41 cellular contexts compared by ENCODE assay signal in the genomic region with DNA sequence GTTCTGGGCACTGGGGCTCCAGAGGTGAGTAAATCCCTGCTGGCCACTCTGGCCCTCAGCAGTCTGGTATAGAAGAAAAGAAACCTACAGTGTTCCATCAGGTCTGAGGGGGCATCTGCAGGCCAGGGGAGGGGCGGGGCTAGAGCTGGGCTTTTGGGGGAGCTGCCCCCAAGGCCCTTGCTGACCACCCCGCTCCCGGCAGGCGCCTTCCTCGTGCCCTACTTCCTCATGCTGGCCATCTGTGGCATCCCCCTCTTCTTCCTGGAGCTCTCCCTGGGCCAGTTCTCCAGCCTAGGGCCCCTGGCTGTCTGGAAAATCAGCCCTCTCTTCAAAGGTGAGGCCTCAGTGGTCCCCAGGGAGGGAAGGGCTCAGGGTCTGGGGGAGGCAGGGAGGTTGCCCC. TPM values are rescaled to one million over a fixed set of nuclear protein-coding genes. Genes with fewer than 3 reads are reported as not detected.
"Had no signal": no experiment of that assay in that cellular context is flagged by ENCODE, and none has a peak within 500 bp of the region (broad histone marks: within the 10 kb centered on the region; RNA-seq: fewer than 3 reads in every experiment).

No MANE protein-coding gene starts in this region.

- DNase-seq: activated effector memory CD4-positive, alpha-beta T cell treated with anti-CD3 and anti-CD28 coated beads, Interleukin-2, amount 50 U/mL, for 16 hours; activated effector memory CD4-positive, alpha-beta T cell treated with Interleukin-2 at 50 U/mL for 16 hours; activated gamma-delta T cell; activated gamma-delta T cell treated with Interleukin-2 at 50 U/mL for 16 hours; activated naive CD4-positive, alpha-beta T cell; activated naive CD4-positive, alpha-beta T cell treated with anti-CD3 and anti-CD28 coated beads for 36 hours; activated naive CD4-positive, alpha-beta T cell treated with anti-CD3 and anti-CD28 coated beads, Interleukin-2, amount 10 ng/mL, durations not matched to agents 7 days and 5 days; activated naive CD4-positive, alpha-beta T cell treated with anti-CD3 and anti-CD28 coated beads, Interleukin-2, amount 50 U/mL, for 16 hours; activated naive CD4-positive, alpha-beta T cell treated with Interleukin-2 at 50 U/mL for 16 hours; activated naive CD8-positive, alpha-beta T cell treated with anti-CD3 and anti-CD28 coated beads for 36 hours; activated naive CD8-positive, alpha-beta T cell treated with anti-CD3 and anti-CD28 coated beads, Interleukin-2, amount 10 ng/mL, durations not matched to agents 7 days and 5 days; activated naive CD8-positive, alpha-beta T cell treated with anti-CD3 and anti-CD28 coated beads, Interleukin-2, amount 50 U/mL, for 24 hours; activated T-cell treated with anti-CD3 and anti-CD28 coated beads for 4 hours; activated T-cell treated with anti-CD3 and anti-CD28 coated beads, Interleukin-2, amount 50 U/mL, for 1 hour; activated T-cell treated with anti-CD3 and anti-CD28 coated beads, Interleukin-2, amount 50 U/mL, for 24 hours; activated T-cell treated with anti-CD3 and anti-CD28 coated beads, Interleukin-2, amount 50 U/mL, for 4 hours; activated T-cell treated with anti-CD3 and anti-CD28 coated beads, Interleukin-2, amount 50 U/mL, for 48 hours; activated T-cell treated with anti-CD3 and anti-CD28 coated beads, Interleukin-2, amount 50 U/mL, for 72 hours; adrenal gland; amniotic stem cell; brain microvascular endothelial cell; caudate nucleus; central memory CD4-positive, alpha-beta T cell; cerebellar nuclear complex had no signal

- H3K9me3 ChIP-seq: adrenal gland, ascending aorta, body of pancreas, breast epithelium had no signal

- H3K4me3 Mint-ChIP-seq: activated naive CD4-positive, alpha-beta T cell treated with anti-CD3 and anti-CD28 coated beads for 36 hours; activated naive CD4-positive, alpha-beta T cell treated with anti-CD3 and anti-CD28 coated beads, Interleukin-2, amount 10 ng/mL, durations not matched to agents 7 days and 5 days; activated naive CD4-positive, alpha-beta T cell treated with anti-CD3 and anti-CD28 coated beads, Interleukin-2, amount 50 U/mL, for 24 hours; activated naive CD8-positive, alpha-beta T cell; activated naive CD8-positive, alpha-beta T cell treated with anti-CD3 and anti-CD28 coated beads for 36 hours; activated naive CD8-positive, alpha-beta T cell treated with anti-CD3 and anti-CD28 coated beads, Interleukin-2, amount 10 ng/mL, durations not matched to agents 7 days and 5 days; activated naive CD8-positive, alpha-beta T cell treated with anti-CD3 and anti-CD28 coated beads, Interleukin-2, amount 50 U/mL, for 24 hours; activated T-cell treated with anti-CD3 and anti-CD28 coated beads, Interleukin-2, amount 50 U/mL, for 24 hours; activated T-cell treated with anti-CD3 and anti-CD28 coated beads, Interleukin-2, amount 50 U/mL, for 4 hours; activated T-cell treated with anti-CD3 and anti-CD28 coated beads, Interleukin-2, amount 50 U/mL, for 72 hours; activated T-helper 1 cell treated with anti-CD3 and anti-CD28 coated beads, Interleukin-12 subunit alpha, Interleukin-12 subunit beta, Interleukin-2, Interleukin-4 antibody, amounts not matched to agents 30 ng/mL and 10 ng/mL and 1 ng/mL, durations not matched to agents 14 hours and 24 hours and 36 hours; brain; central memory CD8-positive, alpha-beta T cell had no signal

- H3K36me3 Mint-ChIP-seq: activated naive CD4-positive, alpha-beta T cell treated with anti-CD3 and anti-CD28 coated beads, Interleukin-2, amount 10 ng/mL, durations not matched to agents 7 days and 5 days; activated naive CD4-positive, alpha-beta T cell treated with anti-CD3 and anti-CD28 coated beads, Interleukin-2, amount 50 U/mL, for 24 hours; activated naive CD4-positive, alpha-beta T cell treated with anti-CD3 and anti-CD28 coated beads, Interleukin-2, amount 50 U/mL, for 72 hours; activated naive CD8-positive, alpha-beta T cell; activated naive CD8-positive, alpha-beta T cell treated with anti-CD3 and anti-CD28 coated beads for 36 hours; activated naive CD8-positive, alpha-beta T cell treated with anti-CD3 and anti-CD28 coated beads, Interleukin-2, amount 10 ng/mL, durations not matched to agents 7 days and 5 days; brain had no signal

- H3K27ac ChIP-seq: adrenal gland, ascending aorta, body of pancreas, brain microvascular endothelial cell, breast epithelium, cardiac muscle cell had no signal

- H3K4me1 Mint-ChIP-seq: activated naive CD4-positive, alpha-beta T cell treated with anti-CD3 and anti-CD28 coated beads, Interleukin-2, amount 10 ng/mL, durations not matched to agents 7 days and 5 days; activated naive CD4-positive, alpha-beta T cell treated with anti-CD3 and anti-CD28 coated beads, Interleukin-2, amount 50 U/mL, for 24 hours; activated naive CD8-positive, alpha-beta T cell treated with anti-CD3 and anti-CD28 coated beads for 36 hours; activated naive CD8-positive, alpha-beta T cell treated with anti-CD3 and anti-CD28 coated beads, Interleukin-2, amount 10 ng/mL, durations not matched to agents 7 days and 5 days; activated naive CD8-positive, alpha-beta T cell treated with anti-CD3 and anti-CD28 coated beads, Interleukin-2, amount 50 U/mL, for 24 hours; central memory CD8-positive, alpha-beta T cell had no signal

- H3K9me3 Mint-ChIP-seq: activated naive CD4-positive, alpha-beta T cell treated with anti-CD3 and anti-CD28 coated beads for 36 hours; activated naive CD4-positive, alpha-beta T cell treated with anti-CD3 and anti-CD28 coated beads, Interleukin-2, amount 10 ng/mL, durations not matched to agents 7 days and 5 days; activated naive CD4-positive, alpha-beta T cell treated with anti-CD3 and anti-CD28 coated beads, Interleukin-2, amount 50 U/mL, for 24 hours; activated naive CD4-positive, alpha-beta T cell treated with anti-CD3 and anti-CD28 coated beads, Interleukin-2, amount 50 U/mL, for 72 hours; activated naive CD8-positive, alpha-beta T cell treated with anti-CD3 and anti-CD28 coated beads for 36 hours; activated naive CD8-positive, alpha-beta T cell treated with anti-CD3 and anti-CD28 coated beads, Interleukin-2, amount 10 ng/mL, durations not matched to agents 7 days and 5 days; activated naive CD8-positive, alpha-beta T cell treated with anti-CD3 and anti-CD28 coated beads, Interleukin-2, amount 50 U/mL, for 24 hours; activated T-cell treated with anti-CD3 and anti-CD28 coated beads, Interleukin-2, amount 50 U/mL, for 24 hours; activated T-cell treated with anti-CD3 and anti-CD28 coated beads, Interleukin-2, amount 50 U/mL, for 4 hours; activated T-cell treated with anti-CD3 and anti-CD28 coated beads, Interleukin-2, amount 50 U/mL, for 72 hours; activated T-helper 1 cell treated with anti-CD3 and anti-CD28 coated beads, Interleukin-12 subunit alpha, Interleukin-12 subunit beta, Interleukin-2, Interleukin-4 antibody, amounts not matched to agents 30 ng/mL and 10 ng/mL and 1 ng/mL, durations not matched to agents 14 hours and 24 hours and 36 hours; activated T-helper 2 cell treated with anti-CD3 and anti-CD28 coated beads, Interferon-gamma antibody, Interleukin-2, Interleukin-4, amounts not matched to agents 10 μg/mL and 5 μg/mL and 100 μg/mL, durations not matched to agents 14 hours and 24 hours and 36 hours; central memory CD8-positive, alpha-beta T cell had no signal

- H3K4me1 ChIP-seq: adrenal gland, ascending aorta, breast epithelium had no signal

- H3K27ac Mint-ChIP-seq: activated naive CD4-positive, alpha-beta T cell treated with anti-CD3 and anti-CD28 coated beads for 36 hours; activated naive CD4-positive, alpha-beta T cell treated with anti-CD3 and anti-CD28 coated beads, Interleukin-2, amount 10 ng/mL, durations not matched to agents 7 days and 5 days; activated naive CD4-positive, alpha-beta T cell treated with anti-CD3 and anti-CD28 coated beads, Interleukin-2, amount 50 U/mL, for 24 hours; activated naive CD4-positive, alpha-beta T cell treated with anti-CD3 and anti-CD28 coated beads, Interleukin-2, amount 50 U/mL, for 72 hours; activated naive CD8-positive, alpha-beta T cell; activated naive CD8-positive, alpha-beta T cell treated with anti-CD3 and anti-CD28 coated beads for 36 hours; activated naive CD8-positive, alpha-beta T cell treated with anti-CD3 and anti-CD28 coated beads, Interleukin-2, amount 50 U/mL, for 24 hours; activated T-cell treated with anti-CD3 and anti-CD28 coated beads, Interleukin-2, amount 50 U/mL, for 24 hours; activated T-cell treated with anti-CD3 and anti-CD28 coated beads, Interleukin-2, amount 50 U/mL, for 72 hours; activated T-helper 1 cell treated with anti-CD3 and anti-CD28 coated beads, Interleukin-12 subunit alpha, Interleukin-12 subunit beta, Interleukin-2, Interleukin-4 antibody, amounts not matched to agents 30 ng/mL and 10 ng/mL and 1 ng/mL, durations not matched to agents 14 hours and 24 hours and 36 hours; activated T-helper 2 cell treated with anti-CD3 and anti-CD28 coated beads, Interferon-gamma antibody, Interleukin-2, Interleukin-4, amounts not matched to agents 10 μg/mL and 5 μg/mL and 100 μg/mL, durations not matched to agents 14 hours and 24 hours and 36 hours had no signal

- H3K4me3 ChIP-seq: adrenal gland, ascending aorta, body of pancreas, breast epithelium, cardiac muscle cell had no signal

- H3K36me3 ChIP-seq: adrenal gland, ascending aorta, brain microvascular endothelial cell, breast epithelium, cardiac muscle cell had no signal

- H3K27me3 ChIP-seq: adrenal gland, ascending aorta, body of pancreas, breast epithelium had no signal

- ATAC-seq: activated naive CD4-positive, alpha-beta T cell treated with anti-CD3 and anti-CD28 coated beads, Interleukin-2, amount 50 U/mL, for 72 hours; activated naive CD8-positive, alpha-beta T cell treated with anti-CD3 and anti-CD28 coated beads, Interleukin-2, amount 50 U/mL, for 24 hours; activated T-cell treated with anti-CD3 and anti-CD28 coated beads, Interleukin-2, amount 50 U/mL, for 4 hours; activated T-cell treated with anti-CD3 and anti-CD28 coated beads, Interleukin-2, amount 50 U/mL, for 72 hours; body of pancreas had no signal

RNA-seq across cellular contexts. Expression of a gene that starts 6.7 kb away (rescaled TPM):
- total RNA-seq: activated naive CD4-positive, alpha-beta T cell treated with anti-CD3 and anti-CD28 coated beads for 36 hours; activated naive CD4-positive, alpha-beta T cell treated with anti-CD3 and anti-CD28 coated beads, Interleukin-2, amount 50 U/mL, for 72 hours; activated naive CD8-positive, alpha-beta T cell treated with anti-CD3 and anti-CD28 coated beads for 36 hours; activated naive CD8-positive, alpha-beta T cell treated with anti-CD3 and anti-CD28 coated beads, Interleukin-2, amount 10 ng/mL, durations not matched to agents 7 days and 5 days; activated T-cell treated with anti-CD3 and anti-CD28 coated beads, Interleukin-2, amount 50 U/mL, for 4 hours; activated T-cell treated with anti-CD3 and anti-CD28 coated beads, Interleukin-2, amount 50 U/mL, for 72 hours; activated T-helper 1 cell treated with anti-CD3 and anti-CD28 coated beads, Interleukin-12 subunit alpha, Interleukin-12 subunit beta, Interleukin-2, Interleukin-4 antibody, amounts not matched to agents 30 ng/mL and 10 ng/mL and 1 ng/mL, durations not matched to agents 14 hours and 24 hours and 36 hours; activated T-helper 2 cell treated with anti-CD3 and anti-CD28 coated beads, Interferon-gamma antibody, Interleukin-2, Interleukin-4, amounts not matched to agents 10 μg/mL and 5 μg/mL and 100 μg/mL, durations not matched to agents 14 hours and 24 hours and 36 hours; adrenal gland; aorta; ascending aorta; astrocyte; body of pancreas; bronchial epithelial cell; cardiac muscle cell; cardiac septum had no signal
- polyA plus RNA-seq: adipose tissue, adrenal gland, cardiac muscle cell had no signal

RNA-seq across cellular contexts. Expression of a gene that starts 29.9 kb away (rescaled TPM):
- total RNA-seq: activated naive CD4-positive, alpha-beta T cell treated with anti-CD3 and anti-CD28 coated beads for 36 hours; activated naive CD4-positive, alpha-beta T cell treated with anti-CD3 and anti-CD28 coated beads, Interleukin-2, amount 50 U/mL, for 72 hours; activated naive CD8-positive, alpha-beta T cell treated with anti-CD3 and anti-CD28 coated beads for 36 hours; activated naive CD8-positive, alpha-beta T cell treated with anti-CD3 and anti-CD28 coated beads, Interleukin-2, amount 10 ng/mL, durations not matched to agents 7 days and 5 days; activated T-cell treated with anti-CD3 and anti-CD28 coated beads, Interleukin-2, amount 50 U/mL, for 72 hours; activated T-helper 1 cell treated with anti-CD3 and anti-CD28 coated beads, Interleukin-12 subunit alpha, Interleukin-12 subunit beta, Interleukin-2, Interleukin-4 antibody, amounts not matched to agents 30 ng/mL and 10 ng/mL and 1 ng/mL, durations not matched to agents 14 hours and 24 hours and 36 hours; activated T-helper 2 cell treated with anti-CD3 and anti-CD28 coated beads, Interferon-gamma antibody, Interleukin-2, Interleukin-4, amounts not matched to agents 10 μg/mL and 5 μg/mL and 100 μg/mL, durations not matched to agents 14 hours and 24 hours and 36 hours; aorta; ascending aorta; astrocyte; body of pancreas; bronchial epithelial cell; cardiac muscle cell; cerebellum had no signal
